ENCODE assay signal across 20 cellular contexts in genomic region chr1:85617582-85618237, GRCh38. TPM values are rescaled to one million over a fixed set of nuclear protein-coding genes. Genes with fewer than 3 reads are reported as not detected.
DNase-seq lines count a peak whose midpoint lies in the region; ATAC-seq and TF ChIP-seq lines count a peak whose summit lies in the region.
"Had no signal": no experiment of that assay in that cellular context is flagged by ENCODE, and none has a peak within 500 bp of the region (broad histone marks: within the 10 kb centered on the region; RNA-seq: fewer than 3 reads in every experiment).

No MANE protein-coding gene starts in this region.

- H3K27ac ChIP-seq in IMR-90 (ENCODE audit: insufficient read depth, low read length) (peak overlapping the region; percentile 63; the same call in 1 of the 2 replicates), fibroblast of lung (ENCODE audit: insufficient read depth, low read length) (no peak overlapping the region)
- H3K27ac ChIP-seq: heart right ventricle, tibial nerve, VCaP had no signal

- WGBS in IMR-90 (ENCODE audit: extremely low coverage in 2 of 2, insufficient read length in 1 of 2), 2 experiments, result no CpG with 5 or more reads among the region's 4 CpGs

- H3K4me3 Mint-ChIP-seq in stimulated activated memory B cell treated with anti-CD40 and anti-IgM and Interleukin-4, amounts not matched to agents 10 μg/mL and 1 μg/mL and 100 μg/mL, for 72 hours, result no peak overlapping the region
- H3K4me3 Mint-ChIP-seq: activated naive CD8-positive, alpha-beta T cell treated with anti-CD3 and anti-CD28 coated beads, Interleukin-2, amount 10 ng/mL, durations not matched to agents 7 days and 5 days; IgD-negative memory B cell; neural crest cell had no signal

- peaks cover 6% of the 10 kb centered on the region for H3K9me3 ChIP-seq in IMR-90 (ENCODE audit: control insufficient read depth, insufficient read depth, low read length)
- H3K9me3 ChIP-seq in fibroblast of lung (ENCODE audit: control insufficient read depth, insufficient read depth, low read depth, low read length), result no peaks in the 10 kb centered on the region

- H3K9ac ChIP-seq in IMR-90 (ENCODE audit: low read depth, low read length), result peak overlapping the region; percentile 63; the same call in 1 of the 2 replicates
- H3K9ac ChIP-seq in fibroblast of lung (ENCODE audit: insufficient read depth, low read length), result no peak overlapping the region

- no TSS peak for BruUV-seq in IMR-90 (replicated peaks; lab: Mats Ljungman, UMichigan)

- H2AK9ac ChIP-seq in IMR-90 (replicated peaks; ENCODE audit: low read depth, low read length, poor library complexity), result no peak overlapping the region

- dilution Hi-C loops in IMR-90 (cut with HindIII; ENCODE audit: low sequenced_read_pairs, unreplicated experiment), result no loop called here

- CTCF ChIA-PET in IMR-90 (lab: Yijun Ruan, JAX), result no interaction called here

- no peak overlapping the region for H3K27ac Mint-ChIP-seq in stimulated activated memory B cell treated with anti-CD40 and anti-IgM and Interleukin-4, amounts not matched to agents 10 μg/mL and 1 μg/mL and 100 μg/mL, for 72 hours
- H3K27ac Mint-ChIP-seq: activated naive CD8-positive, alpha-beta T cell treated with anti-CD3 and anti-CD28 coated beads, Interleukin-2, amount 10 ng/mL, durations not matched to agents 7 days and 5 days; IgD-negative memory B cell had no signal

- H3K27me3 ChIP-seq in IMR-90 (ENCODE audit: control insufficient read depth, insufficient read depth, low read length) (no peaks in the 10 kb centered on the region), fibroblast of lung (ENCODE audit: control insufficient read depth, insufficient read depth, low read length) (no peaks in the 10 kb centered on the region)

- peaks cover 0 to 3% of the 10 kb centered on the region in 2 experiments; a peak in 1 of 4 replicates for H3K79me1 ChIP-seq in IMR-90 (ENCODE audit: low read depth in 1 of 2, low read length in 2 of 2)

- peaks cover 14% of the 10 kb centered on the region for H3K4me1 ChIP-seq in IMR-90 (ENCODE audit: control insufficient read depth, insufficient read depth, low read length)
- H3K4me1 ChIP-seq in fibroblast of lung (ENCODE audit: control insufficient read depth, extremely low read depth, insufficient read depth, low read length), result peaks cover 6% of the 10 kb centered on the region

- H4K20me1 ChIP-seq in IMR-90 (ENCODE audit: insufficient read depth, low read length), result no peaks in the 10 kb centered on the region; the same call in 1 of the 2 replicates
- no peaks in the 10 kb centered on the region for H4K20me1 ChIP-seq in fibroblast of lung (ENCODE audit: control insufficient read depth, extremely low read depth, insufficient read depth, low read length)

- peaks cover 27% of the 10 kb centered on the region for H3K36me3 Mint-ChIP-seq in stimulated activated memory B cell treated with anti-CD40 and anti-IgM and Interleukin-4, amounts not matched to agents 10 μg/mL and 1 μg/mL and 100 μg/mL, for 72 hours

- in situ Hi-C loops in IMR-90 (cut with MboI; ENCODE audit: low sequenced_read_pairs), result no loop called here

- POLR2A ChIA-PET in IMR-90 (lab: Charles Lee; ENCODE audit: unreplicated experiment), result no interaction called here

- peak overlapping the region; percentile 77; the same call in 1 of the 2 replicates for H2BK20ac ChIP-seq in IMR-90 (ENCODE audit: low read depth, low read length)

- no peak overlapping the region for H3K56ac ChIP-seq in IMR-90 (ENCODE audit: extremely low read depth, insufficient read depth, low read length)

- peak overlapping the region; percentile 59 for H2BK120ac ChIP-seq in IMR-90 (ENCODE audit: low read depth, low read length)

- H3K14ac ChIP-seq in IMR-90 (replicated peaks; ENCODE audit: low read depth, low read length), result peak overlapping the region; percentile 48; the same call in 1 of the 2 replicates

- peak overlapping the region; percentile 57 for H2BK15ac ChIP-seq in IMR-90 (ENCODE audit: low read depth, low read length)

- H3K4me1 Mint-ChIP-seq in stimulated activated memory B cell treated with anti-CD40 and anti-IgM and Interleukin-4, amounts not matched to agents 10 μg/mL and 1 μg/mL and 100 μg/mL, for 72 hours, result peaks cover 12% of the 10 kb centered on the region
- H3K4me1 Mint-ChIP-seq: activated naive CD8-positive, alpha-beta T cell treated with anti-CD3 and anti-CD28 coated beads, Interleukin-2, amount 10 ng/mL, durations not matched to agents 7 days and 5 days; neural crest cell had no signal

- peak overlapping the region; percentile 32 to 70 for H4K8ac ChIP-seq in IMR-90 (ENCODE audit: low read depth in 2 of 2, low read length in 2 of 2)

- H3K9me3 Mint-ChIP-seq in stimulated activated memory B cell treated with anti-CD40 and anti-IgM and Interleukin-4, amounts not matched to agents 10 μg/mL and 1 μg/mL and 100 μg/mL, for 72 hours, result peaks cover 21% of the 10 kb centered on the region

- intact Hi-C loops in IMR-90 (cut with micrococcal nuclease), result loop anchor here (10.0 kb wide), 1 partner anchor 267 kb away; no protein-coding TSS in a partner anchor

- H2BK5ac ChIP-seq in IMR-90 (ENCODE audit: low read depth, low read length, poor library complexity, severe bottlenecking), result peak overlapping the region; percentile 69

- H3K79me2 ChIP-seq in fibroblast of lung (ENCODE audit: control insufficient read depth, insufficient read depth, low read length), result no peaks in the 10 kb centered on the region

- TF ChIP-seq POLR2A in IMR-90 (IDR thresholded peaks at IDR 0.05; ENCODE audit: low read depth, low read length), result no peak

- H2AFZ ChIP-seq in IMR-90 (replicated peaks; ENCODE audit: low read length, poor library complexity) (no peak overlapping the region), fibroblast of lung (ENCODE audit: low read length) (no peak overlapping the region)

- peak overlapping the region; percentile 25; the same call in 1 of the 2 replicates for H4K91ac ChIP-seq in IMR-90 (ENCODE audit: insufficient read depth, low read depth, low read length)

- H4K5ac ChIP-seq in IMR-90 (ENCODE audit: low read depth, low read length), result peak overlapping the region; percentile 60; the same call in 1 of the 2 replicates

- ATAC-seq in GM18511 (IDR thresholded peaks at IDR 0.05; ENCODE audit: unreplicated experiment) (peak; percentile 54), IMR-90 (ENCODE audit: low read depth) (peak; percentile 60)
- peak; percentile 70 for ATAC-seq in stimulated activated memory B cell treated with anti-CD40 and anti-IgM and Interleukin-4, amounts not matched to agents 10 μg/mL and 1 μg/mL and 100 μg/mL, for 72 hours
- ATAC-seq: HCT116, heart right ventricle, left ventricle myocardium superior had no signal

- H3K4me2 ChIP-seq in IMR-90 (ENCODE audit: low read depth, low read length), result no peak overlapping the region; the same call in 1 of the 2 replicates
- H3K4me2 ChIP-seq in fibroblast of lung (ENCODE audit: extremely low read depth, insufficient read depth, low read length), result no peak overlapping the region

- DNase-seq in IMR-90 (peak; percentile 87), fibroblast of lung (ENCODE audit: low read depth in 2 of 2) (peak; percentile 6 to 76), NCI-H146 treated with DMSO at 0.1 percent for 48 hours (lab: John Stamatoyannopoulos, UW; ENCODE audit: unreplicated experiment) (no peak), NCI-H1092 treated with DMSO at 0.1 percent for 48 hours (lab: John Stamatoyannopoulos, UW) (no peak)
- DNase-seq in activated T-cell treated with anti-CD3 and anti-CD28 coated beads, Interleukin-2, amount 50 U/mL, for 48 hours, result no peak
- DNase-seq: activated naive CD8-positive, alpha-beta T cell treated with anti-CD3 and anti-CD28 coated beads, Interleukin-2, amount 10 ng/mL, durations not matched to agents 7 days and 5 days; dorsolateral prefrontal cortex; heart right ventricle; left ventricle myocardium superior; NCI-H1417 treated with DMSO at 0.1 percent for 48 hours; NCI-H774; SIG-M5; stimulated activated CD4-positive, alpha-beta T cell treated with anti-CD3 and anti-CD28 coated beads, Interleukin-12 subunit alpha, Interleukin-12 subunit beta, amount 100 ng/mL, for 4 hours had no signal

- H3K23ac ChIP-seq in IMR-90 (ENCODE audit: low read depth, low read length), result peak overlapping the region; percentile 20; the same call in 1 of the 2 replicates

- TF ChIP-seq CTCF in IMR-90 (conservative IDR thresholded peaks at IDR 0.05; ENCODE audit: low read depth, low read length) (no peak), fibroblast of lung (conservative IDR thresholded peaks at IDR 0.05 in 1 of 2, IDR thresholded peaks at IDR 0.05 in 1 of 2; ENCODE audit: low read depth in 1 of 2, low read length in 2 of 2) (no peak)

- no peak overlapping the region for H3K4me3 ChIP-seq in IMR-90 (ENCODE audit: insufficient read depth, low read depth, low read length)
- no peak overlapping the region for H3K4me3 ChIP-seq in fibroblast of lung (replicated peaks in 1 of 4; ENCODE audit: control extremely low read depth in 1 of 4, insufficient read depth in 1 of 4, low read depth in 3 of 4, low read length in 4 of 4)
- H3K4me3 ChIP-seq: dorsolateral prefrontal cortex, heart right ventricle, tibial nerve had no signal

- TF ChIP-seq RAD21 in IMR-90 (IDR thresholded peaks at IDR 0.05; ENCODE audit: low read length), result no peak

- peaks cover 2% of the 10 kb centered on the region; the same call in 1 of the 2 replicates for H3K9me1 ChIP-seq in IMR-90 (ENCODE audit: insufficient read depth, low read length)

- peak overlapping the region; percentile 77; the same call in 1 of the 2 replicates for H2AK5ac ChIP-seq in IMR-90 (ENCODE audit: low read depth, low read length)

- peak overlapping the region; percentile 81; the same call in 1 of the 2 replicates for H3K18ac ChIP-seq in IMR-90 (ENCODE audit: low read depth, low read length)

- no peaks in the 10 kb centered on the region for H3K27me3 Mint-ChIP-seq in stimulated activated memory B cell treated with anti-CD40 and anti-IgM and Interleukin-4, amounts not matched to agents 10 μg/mL and 1 μg/mL and 100 μg/mL, for 72 hours
- H3K27me3 Mint-ChIP-seq: activated naive CD8-positive, alpha-beta T cell treated with anti-CD3 and anti-CD28 coated beads, Interleukin-2, amount 10 ng/mL, durations not matched to agents 7 days and 5 days; IgD-negative memory B cell had no signal

- H3K36me3 ChIP-seq in IMR-90 (ENCODE audit: control insufficient read depth, insufficient read depth, low read length) (no peaks in the 10 kb centered on the region), fibroblast of lung (ENCODE audit: control insufficient read depth, insufficient read depth, low read length) (no peaks in the 10 kb centered on the region)

- peak overlapping the region; percentile 59 for H3K4ac ChIP-seq in IMR-90 (ENCODE audit: low read depth, low read length)

TF ChIP-seq in IMR-90, 13 proteins besides CTCF, POLR2A, EP300 and RAD21 (continues in another document):
- no peak for TF ChIP-seq NFE2L2 (IDR thresholded peaks at IDR 0.05; ENCODE audit: low read depth, low read length)

RNA-seq across cellular contexts. Expression of gene CCN1, which starts 37.1 kb away (rescaled TPM):
- total RNA-seq in IMR-90 (2012; rRNA removed) (76.9 and 90.3 TPM in 2 replicates), fibroblast of lung (48.5 and 146 TPM in 2 replicates)
- polyA plus RNA-seq in IMR-90 (2012; rRNA removed) (819 and 905 TPM in 2 replicates), fibroblast of lung (531 and 635 TPM in 2 replicates)
- polyA plus RNA-seq in IMR-90 (2012; cell fraction: cytosol; rRNA removed), result 700 and 814 TPM in 2 replicates
- 1,179 and 1,372 TPM in 2 replicates for polyA plus RNA-seq in IMR-90 (2012; cell fraction: nucleus; rRNA removed; ENCODE audit: low replicate concordance)
- 570 and 726 TPM in 2 replicates for polyA plus RNA-seq in fibroblast of lung (2012)
- 406 and 477 TPM in 2 replicates for polyA minus RNA-seq in fibroblast of lung (ENCODE audit: low replicate concordance)
- total RNA-seq: activated naive CD8-positive, alpha-beta T cell treated with anti-CD3 and anti-CD28 coated beads, Interleukin-2, amount 10 ng/mL, durations not matched to agents 7 days and 5 days had no signal
- polyA plus RNA-seq: IgD-negative memory B cell had no signal

Comparison
In these comparisons a context has a peak if more than half of its experiments do, and no peak if none do; other contexts are left out.
1. DNase-seq: peak in IMR-90 (single experiment) and fibroblast of lung (2 of 2); none in activated T-cell treated with anti-CD3 and anti-CD28 coated beads, Interleukin-2, amount 50 U/mL, for 48 hours (0 of 2), NCI-H146 treated with DMSO at 0.1 percent for 48 hours (single experiment) and NCI-H1092 treated with DMSO at 0.1 percent for 48 hours (single experiment).
2. Peak in every context shown above with its lines, with median percentiles within 50 percentile points of each other: ATAC-seq.